Comparison of ENCODE assay signal across 5 cellular contexts in the genomic region with DNA sequence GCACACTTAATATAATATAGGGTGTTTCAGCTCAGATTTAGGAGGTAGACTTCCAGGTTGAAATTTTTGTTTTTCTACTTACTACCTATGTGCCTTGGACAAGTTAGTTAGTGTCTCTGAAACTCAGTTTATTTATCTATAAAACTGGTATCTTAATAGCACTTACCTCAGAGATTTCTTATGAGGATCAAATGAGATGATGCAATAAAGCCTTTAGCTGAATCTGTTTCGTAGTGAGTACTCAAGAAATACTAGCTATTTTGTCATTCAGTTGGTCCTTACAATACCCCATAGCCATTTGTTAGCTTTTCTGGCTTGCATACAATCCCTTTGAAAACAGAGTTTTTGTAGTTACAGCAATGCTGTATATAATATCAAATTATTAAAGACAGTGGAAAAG.
"Had no signal": no experiment of that assay in that cellular context is flagged by ENCODE, and none has a peak within 500 bp of the region (broad histone marks: within the 10 kb centered on the region; RNA-seq: fewer than 3 reads in every experiment).

No MANE protein-coding gene starts in this region.

- H3K9ac ChIP-seq: KMS-11 had no signal

- H3K4me3 Mint-ChIP-seq: GM23338, H9 had no signal

- H3K27ac ChIP-seq: KMS-11 had no signal

- DNase-seq: H9, HCEC 1CT, KBM-7 had no signal

- H3K4me2 ChIP-seq: GM23338, KMS-11 had no signal

- H3K4me1 Mint-ChIP-seq: GM23338, H9 had no signal

- H3K4me3 ChIP-seq: GM23338 had no signal

- H3K27ac Mint-ChIP-seq: GM23338, H9 had no signal

- H3K9me3 Mint-ChIP-seq: GM23338 had no signal

- H2AFZ ChIP-seq: GM23338 had no signal

- ATAC-seq: GM23338 had no signal
